1 cellular context compared by ENCODE assay signal in genomic region chr15:32385823-32386495, GRCh38. TPM values are rescaled to one million over a fixed set of nuclear protein-coding genes. Genes with fewer than 3 reads are reported as not detected.
"Had no signal": no experiment of that assay in that cellular context is flagged by ENCODE, and none has a peak within 500 bp of the region (broad histone marks: within the 10 kb centered on the region; RNA-seq: fewer than 3 reads in every experiment).

No MANE protein-coding gene starts in this region.

RNA-seq across cellular contexts. Expression of gene GOLGA8K, which starts 17.1 kb away (rescaled TPM):
- total RNA-seq: activated CD4-positive, alpha-beta memory T cell treated with anti-CD3 and anti-CD28 coated beads for 36 hours had no signal
